ENCODE assay signal across 10 cellular contexts in genomic region chr6:26445934-26446667, GRCh38. TPM values are rescaled to one million over a fixed set of nuclear protein-coding genes. Genes with fewer than 3 reads are reported as not detected.
DNase-seq lines count a peak whose midpoint lies in the region; ATAC-seq and TF ChIP-seq lines count a peak whose summit lies in the region.
"Had no signal": no experiment of that assay in that cellular context is flagged by ENCODE, and none has a peak within 500 bp of the region (broad histone marks: within the 10 kb centered on the region; RNA-seq: fewer than 3 reads in every experiment).

No MANE protein-coding gene starts in this region.

- no peaks in the 10 kb centered on the region for H3K9me2 ChIP-seq in Karpas-422 (replicated peaks; ENCODE audit: insufficient read depth, low read length)

- H3K4me2 ChIP-seq in Karpas-422 (ENCODE audit: low read depth, low read length, poor library complexity, severe bottlenecking): no peak overlapping the region

- POLR2A ChIA-PET in naive thymus-derived CD8-positive, alpha-beta T cell (lab: Charles Lee): interaction anchor here (0.6 to 3.1 kb wide), 11 partner anchors 9 to 1027 kb away, joined by 3 to 10 read pairs (median 5); partner anchors contain the start of genes HMGN4 and ZNF184

- H3K9me3 ChIP-seq in esophagus squamous epithelium (no peaks in the 10 kb centered on the region), Karpas-422 (ENCODE audit: low read length) (no peaks in the 10 kb centered on the region)

- no peak overlapping the region for H3K27ac ChIP-seq in esophagus squamous epithelium
- H3K27ac ChIP-seq in Karpas-422 (ENCODE audit: low read length): no peak overlapping the region

- H3K27me3 ChIP-seq in esophagus squamous epithelium (no peaks in the 10 kb centered on the region), Karpas-422 (ENCODE audit: low read length) (no peaks in the 10 kb centered on the region)

- TF ChIP-seq CTCF in esophagus squamous epithelium (IDR thresholded peaks at IDR 0.05): no peak

- peak overlapping the region; percentile 84 for H3K27ac Mint-ChIP-seq in activated CD4-positive, alpha-beta T cell treated with anti-CD3 and anti-CD28 coated beads, Interleukin-2, amount 10 ng/mL, durations not matched to agents 24 days and 14 days
- peak overlapping the region; percentile 80 to 99 (median 90) for H3K27ac Mint-ChIP-seq in naive thymus-derived CD8-positive, alpha-beta T cell

- peaks cover 77% of the 10 kb centered on the region for H3K36me3 Mint-ChIP-seq in activated CD4-positive, alpha-beta T cell treated with anti-CD3 and anti-CD28 coated beads, Interleukin-2, amount 10 ng/mL, durations not matched to agents 24 days and 14 days (ENCODE audit: low read depth)
- peaks cover 9 to 76% (median 36%) of the 10 kb centered on the region in 3 donors for H3K36me3 Mint-ChIP-seq in naive thymus-derived CD8-positive, alpha-beta T cell

- H3K4me1 Mint-ChIP-seq in activated CD4-positive, alpha-beta T cell treated with anti-CD3 and anti-CD28 coated beads, Interleukin-2, amount 10 ng/mL, durations not matched to agents 24 days and 14 days: peaks cover 46% of the 10 kb centered on the region
- H3K4me1 Mint-ChIP-seq in naive thymus-derived CD8-positive, alpha-beta T cell: peaks cover 31 to 81% (median 66%) of the 10 kb centered on the region in 4 donors

- H3K36me3 ChIP-seq in esophagus squamous epithelium (peaks cover 0 to 61% (median 0%) of the 10 kb centered on the region in 3 donors), Karpas-422 (ENCODE audit: insufficient read depth, low read length) (no peaks in the 10 kb centered on the region; the same call in 1 of the 2 replicates)

- H3K4me1 ChIP-seq in esophagus squamous epithelium: peaks cover 0 to 17% (median 1%) of the 10 kb centered on the region in 3 donors
- H3K4me1 ChIP-seq in Karpas-422 (ENCODE audit: low read length): peaks cover 9% of the 10 kb centered on the region

- no peak overlapping the region for H3K4me3 ChIP-seq in esophagus squamous epithelium
- no peak overlapping the region for H3K4me3 ChIP-seq in Karpas-422 (ENCODE audit: low read length)

- WGBS in esophagus squamous epithelium, 2 donors: 52 to 86% methylated on average over 4 to 5 of the region's 5 CpGs

- no peaks in the 10 kb centered on the region for H3K9me3 Mint-ChIP-seq in activated CD4-positive, alpha-beta T cell treated with anti-CD3 and anti-CD28 coated beads, Interleukin-2, amount 10 ng/mL, durations not matched to agents 24 days and 14 days
- no peaks in the 10 kb centered on the region for H3K9me3 Mint-ChIP-seq in naive thymus-derived CD8-positive, alpha-beta T cell

- DNase-seq in activated CD4-positive, alpha-beta T cell treated with anti-CD3 and anti-CD28 coated beads, Interleukin-2, amount 10 ng/mL, durations not matched to agents 24 days and 14 days: peak; percentile 71
- peak in 1 of 10 donors; percentile 13 for DNase-seq in naive thymus-derived CD8-positive, alpha-beta T cell
- DNase-seq in esophagus squamous epithelium (lab: John Stamatoyannopoulos, UW) (no peak), posterior cingulate gyrus (no peak), ecto neural progenitor cell (ENCODE audit: low spot score) (no peak), Karpas-422 (no peak)
- DNase-seq: NCI-H2029 had no signal

- no peak overlapping the region for H2AFZ ChIP-seq in Karpas-422 (ENCODE audit: low read length)

- H4K20me1 ChIP-seq in Karpas-422 (ENCODE audit: insufficient read depth, low read depth, low read length): no peaks in the 10 kb centered on the region

- peak overlapping the region; percentile 61 for H3K4me3 Mint-ChIP-seq in activated CD4-positive, alpha-beta T cell treated with anti-CD3 and anti-CD28 coated beads, Interleukin-2, amount 10 ng/mL, durations not matched to agents 24 days and 14 days
- H3K4me3 Mint-ChIP-seq in naive thymus-derived CD8-positive, alpha-beta T cell: peak overlapping the region; percentile 52 to 100 (median 82)

- ATAC-seq in GM18870 (IDR thresholded peaks at IDR 0.05; ENCODE audit: unreplicated experiment) (peak; percentile 61), HG02678 (IDR thresholded peaks at IDR 0.05; ENCODE audit: unreplicated experiment) (peak; percentile 80)
- ATAC-seq in naive thymus-derived CD8-positive, alpha-beta T cell: peak; percentile 43 to 44

- no peaks in the 10 kb centered on the region for H3K79me2 ChIP-seq in Karpas-422 (ENCODE audit: low read length)

- intact Hi-C loops in activated CD4-positive, alpha-beta T cell treated with anti-CD3 and anti-CD28 coated beads, Interleukin-2, amount 10 ng/mL, durations not matched to agents 24 days and 14 days (cut with micrococcal nuclease): no loop called here
- intact Hi-C loops in esophagus squamous epithelium (cut with DNase I) (no loop called here), posterior cingulate gyrus (cut with DNase I) (no loop called here)

- TF ChIP-seq POLR2A in esophagus squamous epithelium (IDR thresholded peaks at IDR 0.05): no peak

- H3K9ac ChIP-seq in Karpas-422 (ENCODE audit: low read length): no peak overlapping the region

- no peaks in the 10 kb centered on the region for H3K27me3 Mint-ChIP-seq in activated CD4-positive, alpha-beta T cell treated with anti-CD3 and anti-CD28 coated beads, Interleukin-2, amount 10 ng/mL, durations not matched to agents 24 days and 14 days
- no peaks in the 10 kb centered on the region for H3K27me3 Mint-ChIP-seq in naive thymus-derived CD8-positive, alpha-beta T cell

RNA-seq across cellular contexts. Expression of gene BTN3A3, which starts 5.8 kb away (rescaled TPM):
- 37.7 and 38.2 TPM in 2 replicates for total RNA-seq in activated CD4-positive, alpha-beta T cell treated with anti-CD3 and anti-CD28 coated beads, Interleukin-2, amount 10 ng/mL, durations not matched to agents 24 days and 14 days
- 100 to 1,000 TPM; 203 to 208 TPM for total RNA-seq in naive thymus-derived CD8-positive, alpha-beta T cell
- polyA plus RNA-seq in naive thymus-derived CD8-positive, alpha-beta T cell: 10 to 100 TPM; 65.0 to 80.2 (median 79.3) TPM
- total RNA-seq in esophagus squamous epithelium: 10 to 100 TPM in 2 of 4 donors, 1 to 10 TPM in 2; 2.2 to 12.3 (median 7.9) TPM
- 15.2 and 24.1 TPM in 2 replicates for total RNA-seq in Karpas-422 (2014; rRNA removed; shearing (Covaris generic); ENCODE audit: low replicate concordance)

RNA-seq across cellular contexts. Expression of gene BTN2A1, which starts 11.7 kb away (rescaled TPM):
- total RNA-seq in activated CD4-positive, alpha-beta T cell treated with anti-CD3 and anti-CD28 coated beads, Interleukin-2, amount 10 ng/mL, durations not matched to agents 24 days and 14 days: 16.5 and 19.8 TPM in 2 replicates
- 10 to 100 TPM; 59.0 to 63.6 TPM for total RNA-seq in naive thymus-derived CD8-positive, alpha-beta T cell
- 10 to 100 TPM in 2 of 3 donors, 1 to 10 TPM in 1; 9.6 to 13.7 (median 11.6) TPM for polyA plus RNA-seq in naive thymus-derived CD8-positive, alpha-beta T cell
- 10 to 100 TPM in 1 of 4 donors, 1 to 10 TPM in 3; 5.9 to 11.4 (median 7.8) TPM for total RNA-seq in esophagus squamous epithelium
- 6.4 and 12.6 TPM in 2 replicates for total RNA-seq in Karpas-422 (2014; rRNA removed; shearing (Covaris generic); ENCODE audit: low replicate concordance)

RNA-seq across cellular contexts. Expression of gene BTN3A1, which starts 44.0 kb away (rescaled TPM):
- 29.6 and 33.2 TPM in 2 replicates for total RNA-seq in activated CD4-positive, alpha-beta T cell treated with anti-CD3 and anti-CD28 coated beads, Interleukin-2, amount 10 ng/mL, durations not matched to agents 24 days and 14 days
- total RNA-seq in naive thymus-derived CD8-positive, alpha-beta T cell: 100 to 1,000 TPM; 245 to 250 TPM
- polyA plus RNA-seq in naive thymus-derived CD8-positive, alpha-beta T cell: 10 to 100 TPM; 39.8 to 63.0 (median 47.3) TPM
- 10 to 100 TPM in 2 of 4 donors, 1 to 10 TPM in 2; 4.2 to 14.4 (median 8.0) TPM for total RNA-seq in esophagus squamous epithelium
- 30.5 and 32.7 TPM in 2 replicates for total RNA-seq in Karpas-422 (2014; rRNA removed; shearing (Covaris generic); ENCODE audit: low replicate concordance)

RNA-seq across cellular contexts. Expression of gene BTN1A1, which starts 54.0 kb away (rescaled TPM):
- total RNA-seq in activated CD4-positive, alpha-beta T cell treated with anti-CD3 and anti-CD28 coated beads, Interleukin-2, amount 10 ng/mL, durations not matched to agents 24 days and 14 days: 0.07 TPM in 1 of 2 replicates, not detected in the other
- not detected for total RNA-seq in naive thymus-derived CD8-positive, alpha-beta T cell
- not detected for polyA plus RNA-seq in naive thymus-derived CD8-positive, alpha-beta T cell
- total RNA-seq in esophagus squamous epithelium: not detected
- total RNA-seq in Karpas-422 (2014; rRNA removed; shearing (Covaris generic); ENCODE audit: low replicate concordance): 0.22 TPM in 1 of 2 replicates, not detected in the other
- total RNA-seq: fibroblast of lung had no signal
- polyA plus RNA-seq: fibroblast of lung had no signal
